Comparison of ENCODE assay signal across 1 cellular context in the genomic region with DNA sequence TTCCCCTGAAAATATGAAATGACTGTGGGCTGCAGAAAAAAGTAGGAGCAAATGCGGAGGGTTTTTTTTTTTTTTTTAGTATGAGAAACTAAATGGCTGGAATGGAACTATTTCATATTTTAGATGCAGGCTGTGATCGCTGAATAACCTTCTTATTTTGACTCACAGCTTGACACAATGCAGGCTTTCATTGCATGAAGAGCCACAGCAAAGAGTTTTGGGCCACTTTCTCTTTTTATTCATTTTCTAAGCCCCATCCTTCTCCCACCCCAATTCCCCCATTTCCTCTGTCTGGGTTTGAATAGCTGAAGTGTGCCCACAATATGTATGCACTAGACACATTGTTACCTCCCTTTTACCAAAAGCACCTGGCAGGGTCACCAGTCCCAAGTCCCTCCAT.
TF ChIP-seq lines count a peak whose summit lies in the region.

No MANE protein-coding gene starts in this region.

TF ChIP-seq in WTC11, 78 proteins besides CTCF, POLR2A, EP300 and RAD21:
- TF ChIP-seq, protein P1, sequence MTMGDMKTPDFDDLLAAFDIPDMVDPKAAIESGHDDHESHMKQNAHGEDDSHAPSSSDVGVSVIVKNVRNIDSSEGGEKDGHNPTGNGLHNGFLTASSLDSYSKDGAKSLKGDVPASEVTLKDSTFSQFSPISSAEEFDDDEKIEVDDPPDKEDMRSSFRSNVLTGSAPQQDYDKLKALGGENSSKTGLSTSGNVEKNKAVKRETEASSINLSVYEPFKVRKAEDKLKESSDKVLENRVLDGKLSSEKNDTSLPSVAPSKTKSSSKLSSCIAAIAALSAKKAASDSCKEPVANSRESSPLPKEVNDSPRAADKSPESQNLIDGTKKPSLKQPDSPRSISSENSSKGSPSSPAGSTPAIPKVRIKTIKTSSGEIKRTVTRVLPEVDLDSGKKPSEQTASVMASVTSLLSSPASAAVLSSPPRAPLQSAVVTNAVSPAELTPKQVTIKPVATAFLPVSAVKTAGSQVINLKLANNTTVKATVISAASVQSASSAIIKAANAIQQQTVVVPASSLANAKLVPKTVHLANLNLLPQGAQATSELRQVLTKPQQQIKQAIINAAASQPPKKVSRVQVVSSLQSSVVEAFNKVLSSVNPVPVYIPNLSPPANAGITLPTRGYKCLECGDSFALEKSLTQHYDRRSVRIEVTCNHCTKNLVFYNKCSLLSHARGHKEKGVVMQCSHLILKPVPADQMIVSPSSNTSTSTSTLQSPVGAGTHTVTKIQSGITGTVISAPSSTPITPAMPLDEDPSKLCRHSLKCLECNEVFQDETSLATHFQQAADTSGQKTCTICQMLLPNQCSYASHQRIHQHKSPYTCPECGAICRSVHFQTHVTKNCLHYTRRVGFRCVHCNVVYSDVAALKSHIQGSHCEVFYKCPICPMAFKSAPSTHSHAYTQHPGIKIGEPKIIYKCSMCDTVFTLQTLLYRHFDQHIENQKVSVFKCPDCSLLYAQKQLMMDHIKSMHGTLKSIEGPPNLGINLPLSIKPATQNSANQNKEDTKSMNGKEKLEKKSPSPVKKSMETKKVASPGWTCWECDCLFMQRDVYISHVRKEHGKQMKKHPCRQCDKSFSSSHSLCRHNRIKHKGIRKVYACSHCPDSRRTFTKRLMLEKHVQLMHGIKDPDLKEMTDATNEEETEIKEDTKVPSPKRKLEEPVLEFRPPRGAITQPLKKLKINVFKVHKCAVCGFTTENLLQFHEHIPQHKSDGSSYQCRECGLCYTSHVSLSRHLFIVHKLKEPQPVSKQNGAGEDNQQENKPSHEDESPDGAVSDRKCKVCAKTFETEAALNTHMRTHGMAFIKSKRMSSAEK (CRISPR knock-in tag; IDR thresholded peaks at IDR 0.05; ENCODE audit: borderline replicate concordance): no peak
- no peak for TF ChIP-seq SP1 (CRISPR knock-in tag; conservative IDR thresholded peaks at IDR 0.05)
- TF ChIP-seq, protein P2, sequence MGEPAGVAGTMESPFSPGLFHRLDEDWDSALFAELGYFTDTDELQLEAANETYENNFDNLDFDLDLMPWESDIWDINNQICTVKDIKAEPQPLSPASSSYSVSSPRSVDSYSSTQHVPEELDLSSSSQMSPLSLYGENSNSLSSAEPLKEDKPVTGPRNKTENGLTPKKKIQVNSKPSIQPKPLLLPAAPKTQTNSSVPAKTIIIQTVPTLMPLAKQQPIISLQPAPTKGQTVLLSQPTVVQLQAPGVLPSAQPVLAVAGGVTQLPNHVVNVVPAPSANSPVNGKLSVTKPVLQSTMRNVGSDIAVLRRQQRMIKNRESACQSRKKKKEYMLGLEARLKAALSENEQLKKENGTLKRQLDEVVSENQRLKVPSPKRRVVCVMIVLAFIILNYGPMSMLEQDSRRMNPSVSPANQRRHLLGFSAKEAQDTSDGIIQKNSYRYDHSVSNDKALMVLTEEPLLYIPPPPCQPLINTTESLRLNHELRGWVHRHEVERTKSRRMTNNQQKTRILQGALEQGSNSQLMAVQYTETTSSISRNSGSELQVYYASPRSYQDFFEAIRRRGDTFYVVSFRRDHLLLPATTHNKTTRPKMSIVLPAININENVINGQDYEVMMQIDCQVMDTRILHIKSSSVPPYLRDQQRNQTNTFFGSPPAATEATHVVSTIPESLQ (CRISPR knock-in tag; IDR thresholded peaks at IDR 0.05): no peak
- TF ChIP-seq CBFB (CRISPR knock-in tag; IDR thresholded peaks at IDR 0.05; ENCODE audit: low read depth): no peak
